In genomic region chr18:21270453-21270852, GRCh38 we compare ENCODE assay signal across 23 cellular contexts. TPM values are rescaled to one million over a fixed set of nuclear protein-coding genes. Genes with fewer than 3 reads are reported as not detected.
DNase-seq lines count a peak whose midpoint lies in the region; ATAC-seq, FAIRE-seq and TF ChIP-seq lines count a peak whose summit lies in the region.
"Had no signal": no experiment of that assay in that cellular context is flagged by ENCODE, and none has a peak within 500 bp of the region (broad histone marks: within the 10 kb centered on the region; RNA-seq: fewer than 3 reads in every experiment).

No MANE protein-coding gene starts in this region.

- no peak for TF ChIP-seq CTCF in A549 (IDR thresholded peaks at IDR 0.05)

- CTCF ChIA-PET in A549 (lab: Yijun Ruan, JAX): no interaction called here

- H3K4me3 Mint-ChIP-seq in effector memory CD8-positive, alpha-beta T cell: no peak overlapping the region
- H3K4me3 Mint-ChIP-seq: activated CD8-positive, alpha-beta memory T cell treated with anti-CD3 and anti-CD28 coated beads, Interleukin-2, amount 10 ng/mL, durations not matched to agents 7 days and 5 days; CD14-positive monocyte; dendritic cell treated with granulocyte-macrophage colony-stimulating factor and Interleukin-4, amounts not matched to agents 40 ng/mL and 50 ng/mL, for 4 days; immature natural killer cell; naive thymus-derived CD4-positive, alpha-beta T cell had no signal

- 56% methylated on average over 3 of the region's 3 CpGs for WGBS in A549 (ENCODE audit: missing lambda C conversion rate)

- no peaks in the 10 kb centered on the region for H3K27me3 ChIP-seq in MG63
- H3K27me3 ChIP-seq: heart left ventricle had no signal

- TF ChIP-seq EP300 in A549 (IDR thresholded peaks at IDR 0.05): no peak

- no peaks in the 10 kb centered on the region for H3K9me3 Mint-ChIP-seq in effector memory CD8-positive, alpha-beta T cell
- H3K9me3 Mint-ChIP-seq: dendritic cell treated with granulocyte-macrophage colony-stimulating factor and Interleukin-4, amounts not matched to agents 40 ng/mL and 50 ng/mL, for 4 days; naive thymus-derived CD4-positive, alpha-beta T cell had no signal

- H3K27ac ChIP-seq in A549: no peak overlapping the region
- H3K27ac ChIP-seq: heart left ventricle, SK-N-MC, thoracic aorta had no signal

- no peaks in the 10 kb centered on the region for H3K36me3 Mint-ChIP-seq in effector memory CD8-positive, alpha-beta T cell (ENCODE audit: insufficient read depth)
- H3K36me3 Mint-ChIP-seq: activated CD8-positive, alpha-beta memory T cell treated with anti-CD3 and anti-CD28 coated beads, Interleukin-2, amount 10 ng/mL, durations not matched to agents 7 days and 5 days; CD14-positive monocyte; immature natural killer cell; naive thymus-derived CD4-positive, alpha-beta T cell had no signal

- peak in 1 of 2 experiments; percentile 0 for DNase-seq in A549 (ENCODE audit: low read depth in 1 of 2, low spot score in 1 of 2)
- peak; percentile 16 for DNase-seq in MG63
- peak; percentile 28 for DNase-seq in dermis blood vessel endothelial cell
- DNase-seq in kidney tubule cell (ENCODE audit: low spot score): peak; percentile 71
- DNase-seq in KG1 (lab: John Stamatoyannopoulos, UW): no peak
- DNase-seq in effector memory CD8-positive, alpha-beta T cell: no peak
- no peak for DNase-seq in AG08395 (ENCODE audit: low spot score)
- no peak for DNase-seq in activated CD4-positive, alpha-beta T cell treated with anti-CD3 and anti-CD28 coated beads, Interleukin-2, amount 50 U/mL, for 1 hour
- DNase-seq: activated CD4-positive, alpha-beta T cell treated with anti-CD3 and anti-CD28 coated beads for 1 hour; activated CD8-positive, alpha-beta memory T cell treated with anti-CD3 and anti-CD28 coated beads, Interleukin-2, amount 10 ng/mL, durations not matched to agents 7 days and 5 days; aorta; erythroblast; heart left ventricle; immature natural killer cell; naive thymus-derived CD4-positive, alpha-beta T cell; posterior cingulate gyrus; stimulated activated CD4-positive, alpha-beta T cell treated with anti-CD3 and anti-CD28 coated beads, Interleukin-12 subunit alpha, Interleukin-12 subunit beta, amount 100 ng/mL, for 4 hours had no signal

- H3K27me3 Mint-ChIP-seq in effector memory CD8-positive, alpha-beta T cell: peaks cover 9 to 18% of the 10 kb centered on the region in 2 donors

- H3K4me3 ChIP-seq in A549 (no peak overlapping the region), MG63 (no peak overlapping the region)
- H3K4me3 ChIP-seq: heart left ventricle, SK-N-MC, thoracic aorta had no signal

- H3K27ac Mint-ChIP-seq in effector memory CD8-positive, alpha-beta T cell: no peak overlapping the region
- H3K27ac Mint-ChIP-seq: activated CD8-positive, alpha-beta memory T cell treated with anti-CD3 and anti-CD28 coated beads, Interleukin-2, amount 10 ng/mL, durations not matched to agents 7 days and 5 days; CD14-positive monocyte; dendritic cell treated with granulocyte-macrophage colony-stimulating factor and Interleukin-4, amounts not matched to agents 40 ng/mL and 50 ng/mL, for 4 days; immature natural killer cell; naive thymus-derived CD4-positive, alpha-beta T cell had no signal

- no peaks in the 10 kb centered on the region for H3K4me1 ChIP-seq in A549

- no peak for ATAC-seq in A549
- ATAC-seq in effector memory CD8-positive, alpha-beta T cell (replicated peaks): no peak
- ATAC-seq: activated CD8-positive, alpha-beta memory T cell treated with anti-CD3 and anti-CD28 coated beads, Interleukin-2, amount 10 ng/mL, durations not matched to agents 7 days and 5 days; heart left ventricle; HepG2; naive thymus-derived CD4-positive, alpha-beta T cell had no signal

- H3K4me2 ChIP-seq in A549: peak overlapping the region; percentile 14; the same call in 1 of the 3 replicates

- H3K9me3 ChIP-seq in A549 (no peaks in the 10 kb centered on the region), MG63 (no peaks in the 10 kb centered on the region)
- H3K9me3 ChIP-seq: thoracic aorta had no signal

- TF ChIP-seq POLR2A in A549 (IDR thresholded peaks at IDR 0.05; ENCODE audit: low read length): no peak

- no peaks in the 10 kb centered on the region for H3K36me3 ChIP-seq in MG63
- H3K36me3 ChIP-seq: heart left ventricle, thoracic aorta had no signal

- no peak for TF ChIP-seq RAD21 in A549 (conservative IDR thresholded peaks at IDR 0.05 in 1 of 2, IDR thresholded peaks at IDR 0.05 in 1 of 2)

- no peaks in the 10 kb centered on the region for H3K4me1 Mint-ChIP-seq in effector memory CD8-positive, alpha-beta T cell (ENCODE audit: low read depth in 2 of 2)
- H3K4me1 Mint-ChIP-seq: activated CD8-positive, alpha-beta memory T cell treated with anti-CD3 and anti-CD28 coated beads, Interleukin-2, amount 10 ng/mL, durations not matched to agents 7 days and 5 days; CD14-positive monocyte; immature natural killer cell; naive thymus-derived CD4-positive, alpha-beta T cell had no signal

- FAIRE-seq in A549 (lab: Jason Lieb, UNC): no peak
- FAIRE-seq: H1, HepG2 had no signal

- POLR2A ChIA-PET in A549 (lab: Yijun Ruan, JAX): no interaction called here

TF ChIP-seq in A549, 52 proteins besides CTCF, POLR2A, EP300 and RAD21:
- TF ChIP-seq BCL3 (IDR thresholded peaks at IDR 0.05): no peak
- TF ChIP-seq KDM1A (IDR thresholded peaks at IDR 0.05; ENCODE audit: low read depth): no peak

RNA-seq across cellular contexts. Expression of gene GREB1L, which starts 28.4 kb away (rescaled TPM):
- 2.8 and 3.0 TPM in 2 replicates for polyA plus RNA-seq in A549 (2011; rRNA removed)
- polyA plus RNA-seq in A549 (2012; cell fraction: cytosol; rRNA removed): 0.65 and 0.83 TPM in 2 replicates
- polyA plus RNA-seq in A549 (2012; cell fraction: nucleus; rRNA removed): 0.91 and 1.4 TPM in 2 replicates
- polyA plus RNA-seq in A549 (2017; fragmentation: RNase III; extraction: RNeasy Plus Mini Kit Qiagen cat#74134 plus additional on column Dnase treatment): 1.00 to 1.4 TPM (median 1.1 TPM) in 3 replicates
- 4.3 and 5.9 TPM in 2 replicates for polyA minus RNA-seq in A549 (2011; rRNA and poly(A)+ RNA removed)
- 0.07 and 2.7 TPM in 2 replicates for total RNA-seq in MG63 (2014; rRNA removed; shearing (Covaris generic); ENCODE audit: low replicate concordance)
- total RNA-seq in dermis blood vessel endothelial cell: 4.9 and 10.1 TPM in 2 replicates
- total RNA-seq: activated CD8-positive, alpha-beta memory T cell treated with anti-CD3 and anti-CD28 coated beads, Interleukin-2, amount 10 ng/mL, durations not matched to agents 7 days and 5 days; naive thymus-derived CD4-positive, alpha-beta T cell had no signal

Comparison
In these comparisons a context has a peak if more than half of its experiments do, and no peak if none do; other contexts are left out.
1. DNase-seq: peak in MG63 (single experiment), dermis blood vessel endothelial cell (single experiment) and kidney tubule cell (single experiment); none in KG1 (single experiment), effector memory CD8-positive, alpha-beta T cell (0 of 3), AG08395 (single experiment) and activated CD4-positive, alpha-beta T cell treated with anti-CD3 and anti-CD28 coated beads, Interleukin-2, amount 50 U/mL, for 1 hour (single experiment).